ENCODE assay signal across 8 cellular contexts in the genomic region with DNA sequence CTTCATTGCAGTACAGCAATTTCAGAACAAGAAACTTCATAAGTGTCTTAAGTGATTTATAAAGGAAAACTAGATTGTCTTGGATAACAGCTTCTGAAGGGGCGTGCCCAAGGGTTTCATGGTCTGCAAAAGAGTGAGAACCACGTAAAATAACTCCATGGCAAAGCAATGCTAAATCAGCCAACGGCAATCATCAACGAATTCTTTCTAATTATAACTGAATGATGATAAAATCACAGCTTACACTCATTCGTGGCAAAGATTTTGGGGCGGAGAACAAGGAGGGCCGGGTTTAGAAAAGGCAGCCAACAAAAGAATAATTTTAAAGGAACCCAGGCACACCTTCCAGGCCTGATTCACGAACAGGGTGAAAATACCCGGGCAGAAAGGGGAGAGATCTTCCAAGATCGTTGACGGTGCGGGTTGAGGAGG. TPM values are rescaled to one million over a fixed set of nuclear protein-coding genes. Genes with fewer than 3 reads are reported as not detected.
DNase-seq lines count a peak whose midpoint lies in the region; FAIRE-seq and TF ChIP-seq lines count a peak whose summit lies in the region.

No MANE protein-coding gene starts in this region.

- peaks cover 60% of the 10 kb centered on the region for H3K79me2 ChIP-seq in Karpas-422 (ENCODE audit: low read length)

- H3K9ac ChIP-seq in Karpas-422 (ENCODE audit: low read length), result peak overlapping the region; percentile 94
- H3K9ac ChIP-seq in adipocyte (ENCODE audit: low read length), result peak overlapping the region; percentile 97
- H3K9ac ChIP-seq in skeletal muscle satellite cell (ENCODE audit: low read depth, low read length), result peak overlapping the region; percentile 99

- H3K4me3 ChIP-seq in Karpas-422 (ENCODE audit: low read length) (peak overlapping the region; percentile 97), adipocyte (ENCODE audit: low read length) (peak overlapping the region; percentile 95), right atrium auricular region (peak overlapping the region; percentile 94 to 95), skeletal muscle satellite cell (ENCODE audit: low read length) (peak overlapping the region; percentile 97)

- FAIRE-seq in HTR-8/SVneo (lab: Jason Lieb, UNC), result no peak
- no peak for FAIRE-seq in urothelium cell line (lab: Jason Lieb, UNC)

- H3K27me3 ChIP-seq in Karpas-422 (ENCODE audit: low read length) (no peaks in the 10 kb centered on the region), adipocyte (replicated peaks; ENCODE audit: control insufficient read depth, insufficient read depth, low read length) (no peaks in the 10 kb centered on the region), right atrium auricular region (no peaks in the 10 kb centered on the region), skeletal muscle satellite cell (ENCODE audit: control insufficient read depth, insufficient read depth, low read length) (no peaks in the 10 kb centered on the region)

- H3K9me2 ChIP-seq in Karpas-422 (replicated peaks; ENCODE audit: insufficient read depth, low read length), result no peaks in the 10 kb centered on the region

- DNase-seq in NCI-H2171 treated with DMSO at 0.1 percent for 48 hours (lab: John Stamatoyannopoulos, UW), result peak; percentile 37
- DNase-seq in NCI-H2171 (lab: John Stamatoyannopoulos, UW), result no peak
- DNase-seq in Karpas-422, result peak; percentile 58
- DNase-seq in adipocyte (ENCODE audit: low read depth), result peak; percentile 59
- DNase-seq in right atrium auricular region (ENCODE audit: low spot score), result no peak
- DNase-seq in HTR-8/SVneo (ENCODE audit: insufficient read length, low spot score), result no peak
- no peak for DNase-seq in urothelium cell line (ENCODE audit: low spot score)

- peak overlapping the region; percentile 45; the same call in 1 of the 2 replicates for H2AFZ ChIP-seq in Karpas-422 (ENCODE audit: low read length)

- 0 out of 2 replicates have a peak overlapping the region, but pooled peaks have one; percentile 27 for H3K27ac ChIP-seq in Karpas-422 (ENCODE audit: low read length)
- peak overlapping the region; percentile 96 for H3K27ac ChIP-seq in right atrium auricular region

- TF ChIP-seq CTCF in right atrium auricular region (IDR thresholded peaks at IDR 0.05), result no peak

- H3K4me2 ChIP-seq in Karpas-422 (ENCODE audit: low read depth, low read length, poor library complexity, severe bottlenecking) (peak overlapping the region; percentile 78), skeletal muscle satellite cell (ENCODE audit: low read length) (peak overlapping the region; percentile 97)

- no peaks in the 10 kb centered on the region for H4K20me1 ChIP-seq in Karpas-422 (ENCODE audit: insufficient read depth, low read depth, low read length)

- H3K4me1 ChIP-seq in Karpas-422 (ENCODE audit: low read length) (peaks cover 54% of the 10 kb centered on the region), adipocyte (ENCODE audit: control insufficient read depth, insufficient read depth, low read length) (peaks cover 42% of the 10 kb centered on the region), right atrium auricular region (peaks cover 0 to 37% of the 10 kb centered on the region in 2 donors), skeletal muscle satellite cell (ENCODE audit: control insufficient read depth, insufficient read depth, low read length) (peaks cover 28% of the 10 kb centered on the region)

- H3K36me3 ChIP-seq in Karpas-422 (ENCODE audit: insufficient read depth, low read length), result peaks cover 4% of the 10 kb centered on the region; the same call in 1 of the 2 replicates
- no peaks in the 10 kb centered on the region for H3K36me3 ChIP-seq in adipocyte (ENCODE audit: control insufficient read depth, insufficient read depth, low read length, severe bottlenecking)
- H3K36me3 ChIP-seq in right atrium auricular region, result no peaks in the 10 kb centered on the region
- H3K36me3 ChIP-seq in skeletal muscle satellite cell (ENCODE audit: insufficient read depth, low read length), result no peaks in the 10 kb centered on the region

- H3K9me3 ChIP-seq in Karpas-422 (ENCODE audit: low read length) (no peaks in the 10 kb centered on the region), adipocyte (ENCODE audit: control insufficient read depth, low read length) (no peaks in the 10 kb centered on the region), right atrium auricular region (no peaks in the 10 kb centered on the region), skeletal muscle satellite cell (replicated peaks; ENCODE audit: low read length) (no peaks in the 10 kb centered on the region)

RNA-seq across cellular contexts. Expression of a gene that starts 0.6 kb away (rescaled TPM):
- total RNA-seq in Karpas-422 (2014; rRNA removed; shearing (Covaris generic); ENCODE audit: low replicate concordance), result 9.3 and 18.4 TPM in 2 replicates
- 1 to 10 TPM; 5.9 to 8.0 TPM for total RNA-seq in right atrium auricular region
- 12.2 and 12.7 TPM in 2 replicates for total RNA-seq in skeletal muscle satellite cell (2012; rRNA removed)

RNA-seq across cellular contexts. Expression of a gene that starts 54.0 kb away (rescaled TPM):
- 32.5 and 53.4 TPM in 2 replicates for total RNA-seq in Karpas-422 (2014; rRNA removed; shearing (Covaris generic); ENCODE audit: low replicate concordance)
- 1 to 10 TPM in 1 of 2 donors, under 1 TPM in 1; 0.20 to 2.4 TPM for total RNA-seq in right atrium auricular region
- 19.8 and 27.1 TPM in 2 replicates for total RNA-seq in skeletal muscle satellite cell (2012; rRNA removed)

Comparison
In these comparisons a context has a peak if more than half of its experiments do, and no peak if none do; other contexts are left out.
1. DNase-seq: peak in NCI-H2171 treated with DMSO at 0.1 percent for 48 hours (single experiment), Karpas-422 (single experiment) and adipocyte (single experiment); none in NCI-H2171 (single experiment), right atrium auricular region (single experiment), HTR-8/SVneo (single experiment) and urothelium cell line (single experiment).
2. Peak in every context shown above with its lines, with median percentiles within 50 percentile points of each other: H3K4me3 ChIP-seq and H3K9ac ChIP-seq.